ENCODE assay signal across 8 cellular contexts in the genomic region with DNA sequence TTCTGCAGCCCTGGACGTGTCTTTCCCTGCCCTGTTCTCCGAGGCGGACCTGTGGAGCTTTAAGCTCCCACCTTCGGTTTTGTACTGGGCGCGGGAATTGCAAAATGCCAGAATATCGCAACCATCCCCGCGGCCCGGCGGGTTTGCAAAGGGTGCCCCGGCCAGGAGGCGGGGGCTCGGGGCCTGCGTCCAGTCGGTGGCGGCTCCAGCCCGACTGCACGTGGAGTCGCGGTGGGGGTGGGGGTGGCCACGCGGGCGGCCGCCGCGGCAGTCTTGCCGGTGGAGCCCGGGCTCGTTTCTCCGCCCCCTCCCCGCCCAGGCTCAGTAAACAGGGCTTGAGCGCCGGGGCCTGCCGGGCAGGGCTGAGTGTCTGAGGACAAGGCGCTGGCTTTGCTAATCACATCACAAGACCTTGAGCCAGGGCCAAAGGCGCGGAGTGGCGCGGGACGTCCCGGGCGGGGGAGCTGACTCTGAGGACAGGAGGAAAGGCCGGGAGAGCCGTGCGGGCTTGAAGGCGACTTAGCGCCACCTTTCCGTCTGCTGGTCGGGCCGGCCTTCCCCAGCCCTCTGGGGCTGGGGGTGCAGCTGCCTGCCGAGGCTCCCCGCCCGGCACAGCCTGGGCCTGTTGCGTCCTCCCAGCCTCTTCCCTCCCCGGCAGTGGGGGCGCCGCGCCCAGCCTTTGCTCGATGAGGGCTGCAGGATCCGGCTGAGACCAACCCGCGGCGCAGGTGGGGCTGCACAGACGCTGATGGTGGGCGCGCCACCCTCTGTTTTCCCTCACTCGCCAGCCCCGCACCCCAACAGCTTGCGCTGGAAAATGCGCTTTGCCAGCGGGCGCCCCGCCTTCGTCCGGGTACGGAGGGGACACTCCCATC. TPM values are rescaled to one million over a fixed set of nuclear protein-coding genes. Genes with fewer than 3 reads are reported as not detected.
DNase-seq lines count a peak whose midpoint lies in the region; ATAC-seq and TF ChIP-seq lines count a peak whose summit lies in the region.

No MANE protein-coding gene starts in this region.

- DNase-seq in GM10248 (ENCODE audit: extremely low spot score) (peak; percentile 74), NCI-H2196 (lab: John Stamatoyannopoulos, UW; ENCODE audit: unreplicated experiment) (peak; percentile 68), left colon (peak; percentile 95 to 97)
- peak; percentile 47 to 64 for DNase-seq in activated CD4-positive, alpha-beta T cell treated with anti-CD3 and anti-CD28 coated beads for 24 hours (ENCODE audit: low read depth in 2 of 2)
- peak; percentile 33 to 67 (median 46) for DNase-seq in stimulated activated CD4-positive, alpha-beta T cell treated with anti-CD3 and anti-CD28 coated beads, Interleukin-1b, Interleukin-23, amount 100 ng/mL, for 24 hours (ENCODE audit: low read depth in 4 of 4, low spot score in 1 of 4)

- no peak for TF ChIP-seq CTCF in GM10248 (IDR thresholded peaks at IDR 0.05; ENCODE audit: control extremely low read depth, extremely low read depth, low read depth, missing control alignments)

- peak; percentile 15 for ATAC-seq in HG02798 (IDR thresholded peaks at IDR 0.05; ENCODE audit: poor library complexity, unreplicated experiment)
- peak; percentile 63 for ATAC-seq in left colon
- ATAC-seq in HG03565 (IDR thresholded peaks at IDR 0.05; ENCODE audit: unreplicated experiment), result no peak

- POLR2A ChIA-PET in GM10248 (lab: Yijun Ruan, JAX), result interaction anchor here (0.6 to 1.9 kb wide), 22 partner anchors 13 to 1379 kb away, joined by 3 to 13 read pairs (median 4); no protein-coding TSS in a partner anchor

- peak overlapping the region; percentile 97 for H3K27ac ChIP-seq in cingulate gyrus (ENCODE audit: low read depth, low read length)

- intact Hi-C loops in left colon (cut with DNase I, micrococcal nuclease), result loop anchor here in 1 of 2 donors (10.0 kb wide), 3 partner anchors 62 to 202 kb away; no protein-coding TSS in a partner anchor

- CTCF ChIA-PET in GM10248 (lab: Yijun Ruan, JAX), result interaction anchor here (0.7 to 8.5 kb wide), 24 partner anchors 9 to 417 kb away, joined by 3 to 169 read pairs (median 8); no protein-coding TSS in a partner anchor

RNA-seq across cellular contexts. Expression of a gene that starts 0.8 kb away (rescaled TPM):
- 100 to 1,000 TPM; 199 to 250 TPM for total RNA-seq in left colon

Comparison
In these comparisons a context has a peak if more than half of its experiments do, and no peak if none do; other contexts are left out.
1. DNase-seq: peak in every context shown above with its lines; median percentile 96 in left colon; 74 in GM10248; 68 in NCI-H2196; 56 in activated CD4-positive, alpha-beta T cell treated with anti-CD3 and anti-CD28 coated beads for 24 hours; 46 in stimulated activated CD4-positive, alpha-beta T cell treated with anti-CD3 and anti-CD28 coated beads, Interleukin-1b, Interleukin-23, amount 100 ng/mL, for 24 hours.